Comparison of ENCODE assay signal across 10 cellular contexts in the genomic region with DNA sequence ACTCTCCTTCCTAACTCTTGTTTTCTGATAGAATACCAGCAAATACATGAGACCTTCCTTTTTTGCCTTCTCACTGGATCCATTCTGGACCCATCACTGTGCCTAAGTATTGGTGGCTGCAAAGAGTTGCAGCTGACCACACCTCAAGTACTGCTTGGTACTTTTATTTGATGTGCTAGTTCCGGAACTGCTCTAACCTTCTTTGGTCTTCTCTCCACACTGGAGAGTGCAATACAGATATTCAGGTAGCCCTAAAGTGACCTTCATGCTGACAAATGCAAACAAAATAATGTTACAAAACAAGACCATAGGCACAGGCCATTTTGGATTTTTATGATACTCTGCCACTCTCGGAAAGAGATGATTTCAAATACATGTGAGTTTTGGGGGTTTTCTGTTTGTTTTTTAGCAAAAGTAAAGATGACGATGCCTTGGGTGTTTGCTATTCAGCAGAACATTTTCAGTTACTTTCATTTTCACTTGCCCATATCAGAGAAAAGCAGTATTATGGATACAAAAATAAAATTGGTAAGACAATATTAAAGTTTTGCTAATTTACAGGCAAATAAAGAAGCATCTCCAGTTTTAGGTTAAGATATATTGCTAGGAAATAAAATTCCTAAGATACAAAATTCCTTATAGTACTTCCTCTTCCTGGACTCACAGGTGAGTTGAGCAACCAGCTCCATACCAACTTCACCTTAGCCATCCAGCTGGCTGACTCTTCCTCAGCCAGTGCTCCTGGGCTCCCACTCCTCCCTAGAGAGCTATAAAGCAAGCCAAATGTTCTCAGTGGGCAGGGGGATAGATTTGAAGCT. TPM values are rescaled to one million over a fixed set of nuclear protein-coding genes. Genes with fewer than 3 reads are reported as not detected.
A peak's percentile ranks its signal among the peaks of the same experiment; 100 is the strongest.
DNase-seq lines count a peak whose midpoint lies in the region; ATAC-seq and TF ChIP-seq lines count a peak whose summit lies in the region.
"Had no signal": no experiment of that assay in that cellular context is flagged by ENCODE, and none has a peak within 500 bp of the region (broad histone marks: within the 10 kb centered on the region; RNA-seq: fewer than 3 reads in every experiment).

No MANE protein-coding gene starts in this region.

- H3K27ac Mint-ChIP-seq in natural killer cell (peak overlapping the region in 1 of 2 donors; percentile 21), nephron progenitor cell (no peak overlapping the region)

- H3F3A ChIP-seq in PC-3 (ENCODE audit: low read length, unreplicated experiment) = no peaks in the 10 kb centered on the region

- CTCF ChIA-PET in PC-3 (lab: Charles Lee) = no interaction called here

- H3K79me2 ChIP-seq in PC-3 (ENCODE audit: low read length) = peaks cover 90% of the 10 kb centered on the region

- H3K36me3 Mint-ChIP-seq in natural killer cell = no peaks in the 10 kb centered on the region
- no peaks in the 10 kb centered on the region for H3K36me3 Mint-ChIP-seq in nephron progenitor cell (ENCODE audit: low read depth)

- intact Hi-C loops in natural killer cell (cut with micrococcal nuclease) = no loop called here
- intact Hi-C loops in PC-3 (cut with micrococcal nuclease) = no loop called here

- H3K4me1 ChIP-seq in BLaER1 treated with 17β-estradiol and CSF1 and Interleukin-3, amounts not matched to agents 10 nM and 100 nM = peaks cover 0 to 9% (median 2%) of the 10 kb centered on the region in 10 experiments; a peak in 8 of 20 replicates
- H3K4me1 ChIP-seq in duodenal mucosa (ENCODE audit: control insufficient read depth in 1 of 2, insufficient read depth in 2 of 2, low read length in 2 of 2) = peaks cover 0 to 25% of the 10 kb centered on the region in 2 donors
- no peaks in the 10 kb centered on the region for H3K4me1 ChIP-seq in PC-3 (ENCODE audit: insufficient read depth, low read length)

- DNase-seq in natural killer cell (no peak), NCI-H345 treated with DMSO at 0.1 percent for 48 hours (lab: John Stamatoyannopoulos, UW; ENCODE audit: unreplicated experiment) (no peak), nephron progenitor cell (no peak), retina (no peak), PC-3 (no peak)
- DNase-seq: NCI-H1048 had no signal

- H4K20me1 ChIP-seq in BLaER1 treated with 17β-estradiol and CSF1 and Interleukin-3, amounts not matched to agents 10 nM and 100 nM = no peaks in the 10 kb centered on the region
- H4K20me1 ChIP-seq in PC-3 (ENCODE audit: low read length) = no peaks in the 10 kb centered on the region

- POLR2A ChIA-PET in PC-3 (lab: Charles Lee; ENCODE audit: unreplicated experiment) = no interaction called here

- no peak overlapping the region for H2AFZ ChIP-seq in PC-3 (ENCODE audit: low read length)

- H3K9me2 ChIP-seq in PC-3 (replicated peaks; ENCODE audit: low read length) = no peaks in the 10 kb centered on the region

- H3K27ac ChIP-seq in BLaER1 treated with 17β-estradiol and CSF1 and Interleukin-3, amounts not matched to agents 10 nM and 100 nM = no peak overlapping the region
- H3K27ac ChIP-seq in duodenal mucosa (ENCODE audit: low read depth, low read length) = no peak overlapping the region
- no peak overlapping the region for H3K27ac ChIP-seq in PC-3 (ENCODE audit: low read length)

- ATAC-seq in HG02759 (IDR thresholded peaks at IDR 0.05; ENCODE audit: unreplicated experiment) (peak; percentile 38), natural killer cell (peak in 1 of 3 donors; percentile 51), PC-3 (no peak)

- no peak overlapping the region for H3K9ac ChIP-seq in BLaER1 treated with 17β-estradiol and CSF1 and Interleukin-3, amounts not matched to agents 10 nM and 100 nM
- H3K9ac ChIP-seq in duodenal mucosa (ENCODE audit: low read depth in 1 of 2, low read length in 2 of 2) = no peak overlapping the region
- no peak overlapping the region for H3K9ac ChIP-seq in PC-3 (ENCODE audit: low read length)

- H3K4me1 Mint-ChIP-seq in natural killer cell (peaks cover 6% of the 10 kb centered on the region in 2 donors), nephron progenitor cell (peaks cover 55% of the 10 kb centered on the region)

- no peak for TF ChIP-seq CTCF in natural killer cell (IDR thresholded peaks at IDR 0.05)
- no peak for TF ChIP-seq CTCF in nephron progenitor cell (IDR thresholded peaks at IDR 0.05)
- TF ChIP-seq CTCF in PC-3 (conservative IDR thresholded peaks at IDR 0.05; ENCODE audit: low read depth, low read length) = no peak

- H3K4me2 ChIP-seq in BLaER1 treated with 17β-estradiol and CSF1 and Interleukin-3, amounts not matched to agents 10 nM and 100 nM = peak overlapping the region in 9 of 11 experiments; percentile 9 to 64 (median 45); a peak in 13 of 22 replicates
- H3K4me2 ChIP-seq in PC-3 (ENCODE audit: low read length) = no peak overlapping the region

- H3K27me3 Mint-ChIP-seq in natural killer cell (ENCODE audit: low read depth in 2 of 2) (no peaks in the 10 kb centered on the region), nephron progenitor cell (ENCODE audit: low read depth, poor library complexity) (no peaks in the 10 kb centered on the region)

- no peaks in the 10 kb centered on the region for H3K27me3 ChIP-seq in BLaER1 treated with 17β-estradiol and CSF1 and Interleukin-3, amounts not matched to agents 10 nM and 100 nM
- H3K27me3 ChIP-seq in duodenal mucosa (ENCODE audit: control insufficient read depth in 1 of 2, insufficient read depth in 2 of 2, low read length in 2 of 2) (no peaks in the 10 kb centered on the region), PC-3 (ENCODE audit: low read length) (no peaks in the 10 kb centered on the region)

- no TSS peak for BruUV-seq in PC-3 (replicated peaks; lab: Mats Ljungman, UMichigan)

- H3K9me3 Mint-ChIP-seq in natural killer cell (no peaks in the 10 kb centered on the region), nephron progenitor cell (no peaks in the 10 kb centered on the region)

- H3K36me3 ChIP-seq in BLaER1 treated with 17β-estradiol and CSF1 and Interleukin-3, amounts not matched to agents 10 nM and 100 nM = no peaks in the 10 kb centered on the region
- H3K36me3 ChIP-seq in duodenal mucosa (ENCODE audit: control insufficient read depth in 1 of 2, insufficient read depth in 2 of 2, low read length in 2 of 2) (no peaks in the 10 kb centered on the region), PC-3 (ENCODE audit: low read depth, low read length) (no peaks in the 10 kb centered on the region)

- no peaks in the 10 kb centered on the region for H3K9me3 ChIP-seq in BLaER1 treated with 17β-estradiol and CSF1 and Interleukin-3, amounts not matched to agents 10 nM and 100 nM (replicated peaks in 1 of 11)
- H3K9me3 ChIP-seq in duodenal mucosa (ENCODE audit: control insufficient read depth in 1 of 2, low read length in 2 of 2) (no peaks in the 10 kb centered on the region), PC-3 (ENCODE audit: low read length) (no peaks in the 10 kb centered on the region)

- H3K4me3 Mint-ChIP-seq in natural killer cell = peak overlapping the region; percentile 67
- no peak overlapping the region for H3K4me3 Mint-ChIP-seq in nephron progenitor cell

- no peak overlapping the region for H3K4me3 ChIP-seq in BLaER1 treated with 17β-estradiol and CSF1 and Interleukin-3, amounts not matched to agents 10 nM and 100 nM
- H3K4me3 ChIP-seq in duodenal mucosa (ENCODE audit: low read depth in 1 of 2, low read length in 2 of 2) (peak overlapping the region; percentile 24 to 61), PC-3 (ENCODE audit: low read length) (no peak overlapping the region)

RNA-seq across cellular contexts. Expression of gene PTPRK, which starts 42.0 kb away (rescaled TPM):
- 1 to 10 TPM in 1 of 3 donors, under 1 TPM in 2; 0.14 to 1.2 (median 0.95) TPM for total RNA-seq in natural killer cell
- total RNA-seq in PC-3 (2014; rRNA removed) = 53.8 and 64.7 TPM in 2 replicates
- total RNA-seq: G401 had no signal

Comparison
In these comparisons a context has a peak if more than half of its experiments do, and no peak if none do; other contexts are left out.
1. H3K4me3 ChIP-seq: peak in duodenal mucosa (2 of 2); none in BLaER1 treated with 17β-estradiol and CSF1 and Interleukin-3, amounts not matched to agents 10 nM and 100 nM (0 of 10) and PC-3 (single experiment).
2. RNA of gene PTPRK, which starts 42.0 kb away (total RNA-seq): 53.8 to 64.7 TPM in PC-3; 0.14 to 1.2 TPM in natural killer cell; every median in the first group is over 10 times any median in the second.